In genomic region chr2:241701405-241702154, GRCh38 we compare ENCODE assay signal across 8 cellular contexts. TPM values are rescaled to one million over a fixed set of nuclear protein-coding genes. Genes with fewer than 3 reads are reported as not detected.
DNase-seq lines count a peak whose midpoint lies in the region; ATAC-seq, FAIRE-seq and TF ChIP-seq lines count a peak whose summit lies in the region.

Gene ING5, plus strand, starts transcription at chr2:241702039. Its CDS starts 27 bp downstream, at chr2:241702066.

- in situ Hi-C loops in HepG2 (cut with HindIII; ENCODE audit: extremely low pct_ligation_motif_present, low pct_unique_long_range_greater_than_20kb), result no loop called here

- H3K4me1 ChIP-seq in HepG2 (ENCODE audit: insufficient read depth, low read length), result peaks cover 30% of the 10 kb centered on the region

- peaks cover 10% of the 10 kb centered on the region; the same call in 1 of the 2 replicates for H3K9me3 ChIP-seq in HepG2 (ENCODE audit: low read length)

- TF ChIP-seq EP300 in HepG2 (IDR thresholded peaks at IDR 0.05; ENCODE audit: low read depth in 2 of 2, low read length in 2 of 2) (peak in 1 of 2 experiments; percentile 12; a peak in 1 of 4 replicates), HepG2 (CRISPR knock-in tag; IDR thresholded peaks at IDR 0.05; ENCODE audit: borderline replicate concordance) (no peak)

- H3K27me3 ChIP-seq in HepG2 (ENCODE audit: control insufficient read depth in 1 of 2, insufficient read depth in 2 of 2, low read length in 2 of 2), result no peaks in the 10 kb centered on the region

- peak within 1 kb of the TSS; percentile 81 to 99 (median 94) for H3K4me3 ChIP-seq in HepG2 (replicated peaks in 1 of 3; ENCODE audit: insufficient read depth in 1 of 3, low read depth in 2 of 3, low read length in 3 of 3)

- TF ChIP-seq RAD21 in HepG2 (CRISPR knock-in tag; IDR thresholded peaks at IDR 0.05), result peak; percentile 70

- peak within 1 kb of the TSS; percentile 98 for H3K4me2 ChIP-seq in HepG2 (ENCODE audit: low read depth, low read length)

- no peaks in the 10 kb centered on the region for H3K27me3 Mint-ChIP-seq in dendritic cell treated with granulocyte-macrophage colony-stimulating factor and Interleukin-4, amounts not matched to agents 40 ng/mL and 50 ng/mL, for 4 days

- peak within 1 kb of the TSS; percentile 81 for H3K27ac Mint-ChIP-seq in dendritic cell treated with granulocyte-macrophage colony-stimulating factor and Interleukin-4, amounts not matched to agents 40 ng/mL and 50 ng/mL, for 4 days

- H3K27ac ChIP-seq in HepG2 (ENCODE audit: extremely low read length, insufficient read depth, low read length), result peak within 1 kb of the TSS; percentile 98

- H3K79me2 ChIP-seq in HepG2 (ENCODE audit: insufficient read depth, low read length), result peaks cover 25% of the 10 kb centered on the region

- under 1% methylated on average over 39 of the region's 96 CpGs for WGBS in HepG2 (ENCODE audit: low lambda C conversion rate)

- no peak within 1 kb of the TSS for H2AFZ ChIP-seq in HepG2 (ENCODE audit: low read length)

- H3K36me3 Mint-ChIP-seq in dendritic cell treated with granulocyte-macrophage colony-stimulating factor and Interleukin-4, amounts not matched to agents 40 ng/mL and 50 ng/mL, for 4 days (ENCODE audit: low read depth), result peaks cover 23% of the 10 kb centered on the region

- intact Hi-C loops in dendritic cell treated with granulocyte-macrophage colony-stimulating factor and Interleukin-4, amounts not matched to agents 40 ng/mL and 50 ng/mL, for 4 days (cut with micrococcal nuclease), result loop anchor here (1.0 to 2.0 kb wide), 3 partner anchors 15 to 65 kb away; partner anchors contain the start of genes D2HGDH and DTYMK
- intact Hi-C loops in HepG2 (cut with micrococcal nuclease; ENCODE audit: unreplicated experiment), result loop anchor here (1.0 kb wide), 1 partner anchor 15 kb away; the partner anchor contains the start of gene DTYMK

- ATAC-seq in GM19372 (IDR thresholded peaks at IDR 0.05; ENCODE audit: low read depth, unreplicated experiment) (peak; percentile 48), HG03520 (IDR thresholded peaks at IDR 0.05; ENCODE audit: unreplicated experiment) (peak; percentile 45), HepG2 (peak; percentile 74)

- peaks cover 18% of the 10 kb centered on the region for H3K4me1 Mint-ChIP-seq in dendritic cell treated with granulocyte-macrophage colony-stimulating factor and Interleukin-4, amounts not matched to agents 40 ng/mL and 50 ng/mL, for 4 days (ENCODE audit: low read depth)

- no peaks in the 10 kb centered on the region for H3K9me3 Mint-ChIP-seq in dendritic cell treated with granulocyte-macrophage colony-stimulating factor and Interleukin-4, amounts not matched to agents 40 ng/mL and 50 ng/mL, for 4 days

- CTCF ChIA-PET in HepG2 (lab: Yijun Ruan, JAX; ENCODE audit: low intra/inter-chr PET ratio, low total read pairs), result no interaction called here

- TSS peak; percentile 88 for BruUV-seq in HepG2 (replicated peaks; lab: Mats Ljungman, UMichigan)

- TF ChIP-seq CTCF in HepG2 (CRISPR knock-in tag; IDR thresholded peaks at IDR 0.05), result no peak; the same call in 1 of the 2 replicates

- H3K4me3 Mint-ChIP-seq in dendritic cell treated with granulocyte-macrophage colony-stimulating factor and Interleukin-4, amounts not matched to agents 40 ng/mL and 50 ng/mL, for 4 days, result peak within 1 kb of the TSS; percentile 78

- H3K36me3 ChIP-seq in HepG2 (replicated peaks in 1 of 2; ENCODE audit: control insufficient read depth in 1 of 2, insufficient read depth in 2 of 2, low read length in 2 of 2), result peaks cover 13 to 20% of the 10 kb centered on the region in 2 experiments

- POLR2A ChIA-PET in HepG2 (lab: Yijun Ruan, JAX), result interaction anchor here (0.6 to 7.5 kb wide), 23 partner anchors 11 to 387 kb away, joined by 3 to 234 read pairs (median 6); partner anchors contain the start of genes ATG4B, D2HGDH, DTYMK and NEU4

- peak; percentile 96 to 99 for TF ChIP-seq POLR2A in HepG2 (IDR thresholded peaks at IDR 0.05; ENCODE audit: insufficient read depth in 1 of 2, low read depth in 2 of 2, low read length in 2 of 2)

- no peak for FAIRE-seq in HepG2 (lab: Jason Lieb, UNC)

- peaks cover 18% of the 10 kb centered on the region; the same call in 1 of the 2 replicates for H4K20me1 ChIP-seq in HepG2 (ENCODE audit: insufficient read depth, low read length)

- H3K9ac ChIP-seq in HepG2 (ENCODE audit: insufficient read depth, low read depth, low read length), result peak within 1 kb of the TSS; percentile 100

- DNase-seq in C1 segment of cervical spinal cord (lab: John Stamatoyannopoulos, UW) (peak; percentile 36 to 94 (median 79)), NCI-H774 (lab: John Stamatoyannopoulos, UW) (peak; percentile 91), HepG2 (ENCODE audit: low spot score) (peak; percentile 89)
- peak; percentile 96 to 97 for DNase-seq in activated CD4-positive, alpha-beta T cell treated with anti-CD3 and anti-CD28 coated beads, Interleukin-2, amount 50 U/mL, for 24 hours (ENCODE audit: low read depth in 1 of 2, low spot score in 1 of 2)
- DNase-seq in stimulated activated CD4-positive, alpha-beta T cell treated with anti-CD3 and anti-CD28 coated beads, Interleukin-2, amount 100 ng/mL, for 48 hours, result peak; percentile 97 to 98

TF ChIP-seq in HepG2, 621 proteins besides CTCF, POLR2A, EP300 and RAD21 (continues in another document):
- TF ChIP-seq ZNF460 (CRISPR knock-in tag; IDR thresholded peaks at IDR 0.05; ENCODE audit: borderline replicate concordance) (no peak), MED8 (CRISPR knock-in tag; IDR thresholded peaks at IDR 0.05; ENCODE audit: insufficient replicate concordance) (peak; percentile 76), ZMYM2 (CRISPR knock-in tag; IDR thresholded peaks at IDR 0.05) (no peak), ADNP (CRISPR knock-in tag; IDR thresholded peaks at IDR 0.05) (no peak), ZSCAN21 (CRISPR knock-in tag; IDR thresholded peaks at IDR 0.05; ENCODE audit: borderline replicate concordance) (peak; percentile 95), ZNF160 (CRISPR knock-in tag; IDR thresholded peaks at IDR 0.05) (peak; percentile 80; the same call in 1 of the 2 replicates), CENPX (CRISPR knock-in tag; IDR thresholded peaks at IDR 0.05) (no peak), ZNF574 (CRISPR knock-in tag; IDR thresholded peaks at IDR 0.05) (peak; percentile 85), MIER2 (CRISPR knock-in tag; IDR thresholded peaks at IDR 0.05) (no peak), JUNB (CRISPR knock-in tag; IDR thresholded peaks at IDR 0.05; ENCODE audit: borderline replicate concordance) (no peak), ZNF768 (CRISPR knock-in tag; IDR thresholded peaks at IDR 0.05) (peak; percentile 49), RFX5 (IDR thresholded peaks at IDR 0.05; ENCODE audit: low read depth, low read length) (0 out of 2 replicates have a peak, but pooled peaks have one; percentile 15), PPARG (CRISPR knock-in tag; conservative IDR thresholded peaks at IDR 0.05) (peak; percentile 18; the same call in 1 of the 2 replicates), ZNF34 (CRISPR knock-in tag; IDR thresholded peaks at IDR 0.05; ENCODE audit: borderline replicate concordance) (peak; percentile 78; the same call in 1 of the 2 replicates)

RNA-seq across cellular contexts. Expression of gene ING5, which starts in this region (rescaled TPM):
- total RNA-seq in HepG2 (2016; rRNA removed; fragmentation: Illumina TruSeq; extraction: Trizol), result 56.7 and 61.9 TPM in 2 replicates
- 33.4 and 40.8 TPM in 2 replicates for total RNA-seq in HepG2 (2016; cell fraction: cytosol; rRNA removed; fragmentation: Illumina TruSeq; extraction: Trizol; ENCODE audit: low read depth)
- 56.8 and 63.9 TPM in 2 replicates for total RNA-seq in HepG2 (2016; cell fraction: insoluble cytoplasmic fraction; rRNA removed; fragmentation: Illumina TruSeq; extraction: Trizol)
- total RNA-seq in HepG2 (2016; cell fraction: membrane; rRNA removed; fragmentation: Illumina TruSeq; extraction: Trizol), result 47.0 and 50.8 TPM in 2 replicates
- 51.6 and 62.1 TPM in 2 replicates for total RNA-seq in HepG2 (2016; cell fraction: nucleus; rRNA removed; fragmentation: Illumina TruSeq; extraction: Trizol)
- 71.9 and 86.9 TPM in 2 replicates for polyA plus RNA-seq in HepG2 (2011; rRNA removed)
- 79.8 and 81.8 TPM in 2 replicates for polyA plus RNA-seq in HepG2 (2011; cell fraction: cytosol; rRNA removed)
- 137 and 149 TPM in 2 replicates for polyA plus RNA-seq in HepG2 (2011; cell fraction: nucleus; rRNA removed)
- 47.2 and 55.2 TPM in 2 replicates for polyA plus RNA-seq in HepG2 (2012)
- polyA plus RNA-seq in HepG2 (2016; cell fraction: cytosol; fragmentation: Illumina TruSeq; extraction: Trizol; ENCODE audit: low read depth), result 25.6 and 28.6 TPM in 2 replicates
- 56.0 and 56.2 TPM in 2 replicates for polyA plus RNA-seq in HepG2 (2016; cell fraction: insoluble cytoplasmic fraction; fragmentation: Illumina TruSeq; extraction: Trizol; ENCODE audit: low read depth)
- polyA plus RNA-seq in HepG2 (2016; cell fraction: membrane; fragmentation: Illumina TruSeq; extraction: Trizol; ENCODE audit: low read depth), result 51.0 and 51.1 TPM in 2 replicates
- 128 and 130 TPM in 2 replicates for polyA plus RNA-seq in HepG2 (2016; cell fraction: nucleus; fragmentation: Illumina TruSeq; extraction: Trizol; ENCODE audit: insufficient read depth, low read depth)
- 31.8 and 64.1 TPM in 2 replicates for polyA minus RNA-seq in HepG2 (2011; rRNA and poly(A)+ RNA removed; ENCODE audit: low replicate concordance)
- 18.9 and 34.5 TPM in 2 replicates for polyA minus RNA-seq in HepG2 (2011; cell fraction: cytosol; rRNA and poly(A)+ RNA removed)
- polyA minus RNA-seq in HepG2 (2011; cell fraction: nucleus; rRNA and poly(A)+ RNA removed), result 55.4 and 70.4 TPM in 2 replicates

Comparison
In these comparisons a context has a peak if more than half of its experiments do, and no peak if none do; other contexts are left out.
1. Peak in every context shown above with its lines: DNase-seq, ATAC-seq, H3K4me3 ChIP-seq and H3K27ac ChIP-seq.